Comparison of ENCODE assay signal across 1 cellular context in genomic region chr7:46253500-46253899, GRCh38.
TF ChIP-seq lines count a peak whose summit lies in the region.

No MANE protein-coding gene starts in this region.

TF ChIP-seq in IMR-90, 13 proteins besides CTCF, POLR2A, EP300 and RAD21:
- TF ChIP-seq ELK1 (IDR thresholded peaks at IDR 0.05; ENCODE audit: borderline replicate concordance, low read depth, low read length) (no peak), MAFK (IDR thresholded peaks at IDR 0.05; ENCODE audit: low read depth, low read length) (no peak), MXI1 (IDR thresholded peaks at IDR 0.05; ENCODE audit: borderline replicate concordance, low read depth, low read length) (no peak), NFE2L2 (IDR thresholded peaks at IDR 0.05; ENCODE audit: low read depth, low read length) (no peak), SMC3 (IDR thresholded peaks at IDR 0.05; ENCODE audit: low read depth, low read length) (no peak), FOS (IDR thresholded peaks at IDR 0.05; ENCODE audit: low read depth, low read length) (no peak), USF2 (IDR thresholded peaks at IDR 0.05; ENCODE audit: low read depth, low read length) (no peak), MAZ (IDR thresholded peaks at IDR 0.05; ENCODE audit: borderline replicate concordance, low read depth, low read length) (no peak), RFX5 (IDR thresholded peaks at IDR 0.05; ENCODE audit: low read depth, low read length) (no peak), RCOR1 (IDR thresholded peaks at IDR 0.05; ENCODE audit: insufficient replicate concordance, low read length) (no peak), CHD1 (IDR thresholded peaks at IDR 0.05; ENCODE audit: low read depth, low read length) (no peak), BHLHE40 (IDR thresholded peaks at IDR 0.05; ENCODE audit: low read depth, low read length) (no peak), CEBPB (IDR thresholded peaks at IDR 0.05; ENCODE audit: low read depth, low read length) (no peak)
